Comparison of ENCODE assay signal across 4 cellular contexts in genomic region chrX:78147002-78147540, GRCh38. TPM values are rescaled to one million over a fixed set of nuclear protein-coding genes. Genes with fewer than 3 reads are reported as not detected.
DNase-seq lines count a peak whose midpoint lies in the region; ATAC-seq, FAIRE-seq and TF ChIP-seq lines count a peak whose summit lies in the region.
"Not testable (repeated sequence)": the region's sequence is repeated elsewhere in the genome, so short reads cannot be mapped to it uniquely, and the experiment has no call there.

No MANE protein-coding gene starts in this region.

- not testable (repeated sequence) for H3K27ac ChIP-seq in HEK293 (ENCODE audit: extremely low read depth, low read depth, low read length); K562 (ENCODE audit: extremely low read depth, low read depth, low read length); HepG2 (ENCODE audit: extremely low read length, insufficient read depth, low read length)

- not testable (repeated sequence) for FAIRE-seq in K562 (lab: Jason Lieb, UNC); HepG2 (lab: Jason Lieb, UNC)

- TF ChIP-seq CTCF in HEK293 (tag by site-specific recombination; IDR thresholded peaks at IDR 0.05); K562 (IDR thresholded peaks at IDR 0.05 in 2 of 3, conservative IDR thresholded peaks at IDR 0.05 in 1 of 3; ENCODE audit: insufficient read depth in 2 of 3, low read depth in 1 of 3, low read length in 3 of 3); HepG2 (CRISPR knock-in tag; IDR thresholded peaks at IDR 0.05): not testable (repeated sequence)

- not testable (repeated sequence) for H3K4me3 ChIP-seq in HEK293 (ENCODE audit: low read depth, low read length); K562; HepG2 (replicated peaks in 1 of 3; ENCODE audit: insufficient read depth in 1 of 3, low read depth in 2 of 3, low read length in 3 of 3)

- intact Hi-C loops in K562 (cut with micrococcal nuclease); HepG2 (cut with micrococcal nuclease; ENCODE audit: unreplicated experiment): not testable (repeated sequence)

- H3K4me1 Mint-ChIP-seq in stimulated activated effector memory CD8-positive, alpha-beta T cell treated with anti-CD3 and anti-CD28 coated beads, Interleukin-12 subunit alpha, Interleukin-12 subunit beta, amount 100 ng/mL, for 72 hours, result not testable (repeated sequence)

- in situ Hi-C loops in K562 (cut with MboI); HepG2 (cut with HindIII; ENCODE audit: extremely low pct_ligation_motif_present, low pct_unique_long_range_greater_than_20kb): not testable (repeated sequence)

- H3K36me3 Mint-ChIP-seq in stimulated activated effector memory CD8-positive, alpha-beta T cell treated with anti-CD3 and anti-CD28 coated beads, Interleukin-12 subunit alpha, Interleukin-12 subunit beta, amount 100 ng/mL, for 72 hours, result peaks cover 37% of the 10 kb centered on the region

- CTCF ChIA-PET in HEK293 (lab: Yijun Ruan, JAX); K562 (lab: Yijun Ruan, JAX; ENCODE audit: low intra/inter-chr PET ratio); HepG2 (lab: Yijun Ruan, JAX; ENCODE audit: low intra/inter-chr PET ratio, low total read pairs): not testable (repeated sequence)

- H3K36me3 ChIP-seq in HEK293 (ENCODE audit: control insufficient read depth in 2 of 2, insufficient read depth in 1 of 2, low read length in 2 of 2); K562 (ENCODE audit: control insufficient read depth, insufficient read depth, low read length); HepG2 (replicated peaks in 1 of 2; ENCODE audit: control insufficient read depth in 1 of 2, insufficient read depth in 2 of 2, low read length in 2 of 2): not testable (repeated sequence)

- H3K79me2 ChIP-seq in K562 (ENCODE audit: control insufficient read depth, insufficient read depth, low read length); HepG2 (ENCODE audit: insufficient read depth, low read length): not testable (repeated sequence)

- not testable (repeated sequence) for H2AFZ ChIP-seq in K562 (ENCODE audit: low read depth, low read length); HepG2 (ENCODE audit: low read length)

- not testable (repeated sequence) for TF ChIP-seq RAD21 in K562 (CRISPR knock-in tag; conservative IDR thresholded peaks at IDR 0.05 in 1 of 2, IDR thresholded peaks at IDR 0.05 in 1 of 2); HepG2 (CRISPR knock-in tag; IDR thresholded peaks at IDR 0.05)

- not testable (repeated sequence) for ATAC-seq in K562; HepG2; stimulated activated effector memory CD8-positive, alpha-beta T cell treated with anti-CD3 and anti-CD28 coated beads, Interleukin-12 subunit alpha, Interleukin-12 subunit beta, amount 100 ng/mL, for 72 hours

- not testable (repeated sequence) for H3K4me3 Mint-ChIP-seq in stimulated activated effector memory CD8-positive, alpha-beta T cell treated with anti-CD3 and anti-CD28 coated beads, Interleukin-12 subunit alpha, Interleukin-12 subunit beta, amount 100 ng/mL, for 72 hours

- H3K9me1 ChIP-seq in K562 (ENCODE audit: control insufficient read depth, insufficient read depth, low read length), result not testable (repeated sequence)

- not testable (repeated sequence) for H3K9me3 Mint-ChIP-seq in stimulated activated effector memory CD8-positive, alpha-beta T cell treated with anti-CD3 and anti-CD28 coated beads, Interleukin-12 subunit alpha, Interleukin-12 subunit beta, amount 100 ng/mL, for 72 hours

- not testable (repeated sequence) for H4K20me1 ChIP-seq in K562 (replicated peaks; ENCODE audit: control insufficient read depth, insufficient read depth, low read length); HepG2 (ENCODE audit: insufficient read depth, low read length)

- not testable (repeated sequence) for H3K4me1 ChIP-seq in HEK293 (ENCODE audit: control insufficient read depth, insufficient read depth, low read length); K562 (replicated peaks in 1 of 2; ENCODE audit: control insufficient read depth in 2 of 2, insufficient read depth in 2 of 2, low read length in 2 of 2); HepG2 (ENCODE audit: insufficient read depth, low read length)

- TF ChIP-seq POLR2A in K562 (conservative IDR thresholded peaks at IDR 0.05); HepG2 (IDR thresholded peaks at IDR 0.05; ENCODE audit: insufficient read depth in 1 of 2, low read depth in 2 of 2, low read length in 2 of 2): not testable (repeated sequence)

- DNase-seq in K562 (ENCODE audit: extremely low read depth in 1 of 4, low spot score in 3 of 4); HepG2 (ENCODE audit: low spot score); stimulated activated effector memory CD8-positive, alpha-beta T cell treated with anti-CD3 and anti-CD28 coated beads, Interleukin-12 subunit alpha, Interleukin-12 subunit beta, amount 100 ng/mL, for 72 hours (ENCODE audit: low spot score in 2 of 2): not testable (repeated sequence)

- POLR2A ChIA-PET in HEK293 (lab: Yijun Ruan, JAX); K562 (lab: Yijun Ruan, JAX); HepG2 (lab: Yijun Ruan, JAX): not testable (repeated sequence)

- BruUV-seq in K562 (replicated peaks; lab: Mats Ljungman, UMichigan); HepG2 (replicated peaks; lab: Mats Ljungman, UMichigan): not testable (repeated sequence)

- H3K9me3 ChIP-seq in HEK293 (ENCODE audit: control insufficient read depth, insufficient read depth, low read depth, low read length); K562 (replicated peaks; ENCODE audit: control insufficient read depth, insufficient read depth, low read depth, low read length); HepG2 (ENCODE audit: low read length): not testable (repeated sequence)

- TF ChIP-seq EP300 in K562 (IDR thresholded peaks at IDR 0.05; ENCODE audit: low read length); HepG2 (IDR thresholded peaks at IDR 0.05; ENCODE audit: low read depth in 2 of 2, low read length in 2 of 2); HepG2 (CRISPR knock-in tag; IDR thresholded peaks at IDR 0.05; ENCODE audit: borderline replicate concordance): not testable (repeated sequence)

- WGBS in K562 (ENCODE audit: insufficient coverage, low coverage, missing lambda C conversion rate), result 5% methylated on average over 5 of the region's 5 CpGs
- 27% methylated on average over 4 of the region's 5 CpGs for WGBS in HepG2 (ENCODE audit: low lambda C conversion rate)

- H3K4me2 ChIP-seq in K562 (ENCODE audit: insufficient read depth, low read length); HepG2 (ENCODE audit: low read depth, low read length): not testable (repeated sequence)

- H3K27me3 ChIP-seq in K562 (ENCODE audit: control insufficient read depth in 2 of 2, insufficient read depth in 2 of 2, low read length in 2 of 2); HepG2 (ENCODE audit: control insufficient read depth in 1 of 2, insufficient read depth in 2 of 2, low read length in 2 of 2): not testable (repeated sequence)

- H3K9ac ChIP-seq in K562 (ENCODE audit: insufficient read depth in 1 of 2, low read depth in 2 of 2, low read length in 2 of 2); HepG2 (ENCODE audit: insufficient read depth, low read depth, low read length): not testable (repeated sequence)

- peak overlapping the region; percentile 13 for H3K27ac Mint-ChIP-seq in stimulated activated effector memory CD8-positive, alpha-beta T cell treated with anti-CD3 and anti-CD28 coated beads, Interleukin-12 subunit alpha, Interleukin-12 subunit beta, amount 100 ng/mL, for 72 hours

RNA-seq across cellular contexts. Expression of gene TAF9B, which starts 7.6 kb away (rescaled TPM):
- 3.8 and 8.3 TPM in 2 replicates for total RNA-seq in K562 (2011; cell fraction: chromatin; rRNA removed; ENCODE audit: low replicate concordance)
- 2.7 and 2.8 TPM in 2 replicates for total RNA-seq in K562 (2011; cell fraction: nucleolus; rRNA removed)
- 5.7 and 6.9 TPM in 2 replicates for total RNA-seq in K562 (2011; cell fraction: nucleoplasm; rRNA removed)
- total RNA-seq in K562 (2014; rRNA removed) (10.9 and 16.1 TPM in 2 replicates), K562 (2014; rRNA removed; fragmentation: Illumina TruSeq; extraction: Trizol) (28.1 and 31.4 TPM in 2 replicates), K562 (2015; rRNA removed; fragmentation: Illumina TruSeq; extraction: Trizol) (20.6 and 20.8 TPM in 2 replicates), K562 (2021) (18.6 and 19.1 TPM in 2 replicates), HepG2 (2016; rRNA removed; fragmentation: Illumina TruSeq; extraction: Trizol) (15.2 and 25.1 TPM in 2 replicates)
- polyA plus RNA-seq in K562 (2011; rRNA removed) (32.9 and 42.1 TPM in 2 replicates), K562 (2014; fragmentation: Illumina TruSeq; extraction: Trizol) (26.2 and 30.3 TPM in 2 replicates), K562 (2014; fragmentation: Nextera tagmentation; extraction: Ambion mirVana) (10 to 100 TPM; 19.3 to 36.5 TPM), K562 (2014; rRNA removed) (16.7 and 17.7 TPM in 2 replicates), HepG2 (2011; rRNA removed) (5.3 and 10.8 TPM in 2 replicates)
- polyA plus RNA-seq in K562 (2011; cell fraction: cytosol; rRNA removed), result 17.4 and 21.0 TPM in 2 replicates
- 5.1 and 7.7 TPM in 2 replicates for polyA plus RNA-seq in K562 (2011; cell fraction: nucleus; rRNA removed)
- 17.5 and 18.3 TPM in 2 replicates for polyA plus RNA-seq in K562 (2012)
- polyA minus RNA-seq in K562 (2011; rRNA and poly(A)+ RNA removed), result 34.1 and 43.3 TPM in 2 replicates
- polyA minus RNA-seq in K562 (2011; cell fraction: cytosol; rRNA and poly(A)+ RNA removed), result 9.6 and 12.9 TPM in 2 replicates
- 4.8 and 6.9 TPM in 2 replicates for polyA minus RNA-seq in K562 (2011; cell fraction: nucleus; rRNA and poly(A)+ RNA removed)
- total RNA-seq in HepG2 (2016; cell fraction: cytosol; rRNA removed; fragmentation: Illumina TruSeq; extraction: Trizol; ENCODE audit: low read depth), result 2.0 and 2.2 TPM in 2 replicates
- total RNA-seq in HepG2 (2016; cell fraction: insoluble cytoplasmic fraction; rRNA removed; fragmentation: Illumina TruSeq; extraction: Trizol), result 15.4 and 26.1 TPM in 2 replicates
- total RNA-seq in HepG2 (2016; cell fraction: membrane; rRNA removed; fragmentation: Illumina TruSeq; extraction: Trizol), result 8.9 and 10.4 TPM in 2 replicates
- total RNA-seq in HepG2 (2016; cell fraction: nucleus; rRNA removed; fragmentation: Illumina TruSeq; extraction: Trizol), result 8.0 and 9.0 TPM in 2 replicates
- 5.0 and 5.9 TPM in 2 replicates for polyA plus RNA-seq in HepG2 (2011; cell fraction: cytosol; rRNA removed)
- polyA plus RNA-seq in HepG2 (2011; cell fraction: nucleus; rRNA removed), result 1.5 and 1.8 TPM in 2 replicates
- polyA plus RNA-seq in HepG2 (2012), result 8.5 and 12.2 TPM in 2 replicates
- polyA plus RNA-seq in HepG2 (2016; cell fraction: cytosol; fragmentation: Illumina TruSeq; extraction: Trizol; ENCODE audit: low read depth), result 2.8 and 3.0 TPM in 2 replicates
- 36.6 and 41.8 TPM in 2 replicates for polyA plus RNA-seq in HepG2 (2016; cell fraction: insoluble cytoplasmic fraction; fragmentation: Illumina TruSeq; extraction: Trizol; ENCODE audit: low read depth)
- polyA plus RNA-seq in HepG2 (2016; cell fraction: membrane; fragmentation: Illumina TruSeq; extraction: Trizol; ENCODE audit: low read depth), result 10.7 and 11.1 TPM in 2 replicates
- polyA plus RNA-seq in HepG2 (2016; cell fraction: nucleus; fragmentation: Illumina TruSeq; extraction: Trizol; ENCODE audit: insufficient read depth, low read depth), result 10.7 and 12.0 TPM in 2 replicates
- 4.4 and 25.9 TPM in 2 replicates for polyA minus RNA-seq in HepG2 (2011; rRNA and poly(A)+ RNA removed; ENCODE audit: low replicate concordance)
- polyA minus RNA-seq in HepG2 (2011; cell fraction: cytosol; rRNA and poly(A)+ RNA removed), result 5.2 and 6.2 TPM in 2 replicates
- polyA minus RNA-seq in HepG2 (2011; cell fraction: nucleus; rRNA and poly(A)+ RNA removed), result 4.0 and 4.7 TPM in 2 replicates

RNA-seq across cellular contexts. Expression of gene PGK1, which starts 43.0 kb away (rescaled TPM):
- 215 and 344 TPM in 2 replicates for total RNA-seq in K562 (2011; cell fraction: chromatin; rRNA removed; ENCODE audit: low replicate concordance)
- 122 and 149 TPM in 2 replicates for total RNA-seq in K562 (2011; cell fraction: nucleolus; rRNA removed)
- 251 and 270 TPM in 2 replicates for total RNA-seq in K562 (2011; cell fraction: nucleoplasm; rRNA removed)
- total RNA-seq in K562 (2014; rRNA removed), result 199 and 230 TPM in 2 replicates
- total RNA-seq in K562 (2014; rRNA removed; fragmentation: Illumina TruSeq; extraction: Trizol), result 378 and 428 TPM in 2 replicates
- total RNA-seq in K562 (2015; rRNA removed; fragmentation: Illumina TruSeq; extraction: Trizol), result 253 and 265 TPM in 2 replicates
- 397 and 412 TPM in 2 replicates for total RNA-seq in K562 (2021)
- 1,361 and 1,378 TPM in 2 replicates for polyA plus RNA-seq in K562 (2011; rRNA removed)
- polyA plus RNA-seq in K562 (2011; cell fraction: cytosol; rRNA removed), result 471 and 871 TPM in 2 replicates
- 372 and 830 TPM in 2 replicates for polyA plus RNA-seq in K562 (2011; cell fraction: nucleus; rRNA removed)
- polyA plus RNA-seq in K562 (2012), result 355 and 529 TPM in 2 replicates
- polyA plus RNA-seq in K562 (2014; fragmentation: Illumina TruSeq; extraction: Trizol), result 332 and 352 TPM in 2 replicates
- polyA plus RNA-seq in K562 (2014; fragmentation: Nextera tagmentation; extraction: Ambion mirVana), result 100 to 1,000 TPM; 541 to 543 TPM
- 294 and 317 TPM in 2 replicates for polyA plus RNA-seq in K562 (2014; rRNA removed)
- polyA minus RNA-seq in K562 (2011; rRNA and poly(A)+ RNA removed), result 737 and 825 TPM in 2 replicates
- 247 and 288 TPM in 2 replicates for polyA minus RNA-seq in K562 (2011; cell fraction: cytosol; rRNA and poly(A)+ RNA removed)
- 69.6 and 149 TPM in 2 replicates for polyA minus RNA-seq in K562 (2011; cell fraction: nucleus; rRNA and poly(A)+ RNA removed)
- 325 and 530 TPM in 2 replicates for total RNA-seq in HepG2 (2016; rRNA removed; fragmentation: Illumina TruSeq; extraction: Trizol)
- 13.3 and 14.1 TPM in 2 replicates for total RNA-seq in HepG2 (2016; cell fraction: cytosol; rRNA removed; fragmentation: Illumina TruSeq; extraction: Trizol; ENCODE audit: low read depth)
- 320 and 521 TPM in 2 replicates for total RNA-seq in HepG2 (2016; cell fraction: insoluble cytoplasmic fraction; rRNA removed; fragmentation: Illumina TruSeq; extraction: Trizol)
- 33.6 and 34.6 TPM in 2 replicates for total RNA-seq in HepG2 (2016; cell fraction: membrane; rRNA removed; fragmentation: Illumina TruSeq; extraction: Trizol)
- 136 and 146 TPM in 2 replicates for total RNA-seq in HepG2 (2016; cell fraction: nucleus; rRNA removed; fragmentation: Illumina TruSeq; extraction: Trizol)
- 902 and 1,274 TPM in 2 replicates for polyA plus RNA-seq in HepG2 (2011; rRNA removed)
- polyA plus RNA-seq in HepG2 (2011; cell fraction: cytosol; rRNA removed), result 752 and 913 TPM in 2 replicates
- polyA plus RNA-seq in HepG2 (2011; cell fraction: nucleus; rRNA removed), result 269 and 326 TPM in 2 replicates
- polyA plus RNA-seq in HepG2 (2012), result 730 and 1,051 TPM in 2 replicates
- 14.8 and 15.2 TPM in 2 replicates for polyA plus RNA-seq in HepG2 (2016; cell fraction: cytosol; fragmentation: Illumina TruSeq; extraction: Trizol; ENCODE audit: low read depth)
- 442 TPM in 2 replicates for polyA plus RNA-seq in HepG2 (2016; cell fraction: insoluble cytoplasmic fraction; fragmentation: Illumina TruSeq; extraction: Trizol; ENCODE audit: low read depth)
- polyA plus RNA-seq in HepG2 (2016; cell fraction: membrane; fragmentation: Illumina TruSeq; extraction: Trizol; ENCODE audit: low read depth), result 26.4 and 26.9 TPM in 2 replicates
- 142 and 152 TPM in 2 replicates for polyA plus RNA-seq in HepG2 (2016; cell fraction: nucleus; fragmentation: Illumina TruSeq; extraction: Trizol; ENCODE audit: insufficient read depth, low read depth)
- polyA minus RNA-seq in HepG2 (2011; rRNA and poly(A)+ RNA removed; ENCODE audit: low replicate concordance), result 641 and 757 TPM in 2 replicates
- polyA minus RNA-seq in HepG2 (2011; cell fraction: cytosol; rRNA and poly(A)+ RNA removed), result 413 and 420 TPM in 2 replicates
- polyA minus RNA-seq in HepG2 (2011; cell fraction: nucleus; rRNA and poly(A)+ RNA removed), result 283 and 304 TPM in 2 replicates
